ENCODE assay signal across 17 cellular contexts in the genomic region with DNA sequence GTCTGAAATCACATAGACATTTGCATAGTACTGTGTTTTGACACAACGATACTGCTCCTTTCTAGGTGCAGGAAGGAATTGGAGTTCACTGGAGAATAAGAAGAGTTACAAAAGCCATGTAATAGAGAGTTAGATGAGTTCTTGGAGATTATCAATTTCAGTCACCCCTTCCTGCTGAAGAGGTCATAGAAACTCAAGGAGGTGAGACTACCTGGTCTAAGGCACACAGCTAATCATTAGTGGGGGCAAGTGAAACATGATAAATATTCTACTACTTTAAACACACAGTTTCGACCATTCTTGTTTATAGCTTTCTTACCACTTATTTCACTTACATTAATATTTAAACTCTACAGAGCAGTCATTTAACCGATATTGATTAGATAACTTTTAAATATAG.
A peak's percentile ranks its signal among the peaks of the same experiment; 100 is the strongest.
DNase-seq lines count a peak whose midpoint lies in the region; ATAC-seq and TF ChIP-seq lines count a peak whose summit lies in the region.
"Had no signal": no experiment of that assay in that cellular context is flagged by ENCODE, and none has a peak within 500 bp of the region (broad histone marks: within the 10 kb centered on the region; RNA-seq: fewer than 3 reads in every experiment).

No MANE protein-coding gene starts in this region.

- no peaks in the 10 kb centered on the region for H3K27me3 ChIP-seq in MM.1S (replicated peaks; ENCODE audit: insufficient read depth, low read length)

- H3K9ac ChIP-seq in MM.1S (ENCODE audit: low read length) = no peak overlapping the region
- H3K9ac ChIP-seq: GM23248 had no signal

- DNase-seq in MM.1S (no peak), HUDEP-2 (lab: John Stamatoyannopoulos, UW; ENCODE audit: unreplicated experiment in 76 of 76) (no peak), NCI-H187 treated with DMSO at 0.1 percent for 48 hours (lab: John Stamatoyannopoulos, UW) (no peak), cerebellar cortex (ENCODE audit: low spot score) (no peak)
- DNase-seq in NK-92 treated with Interleukin-12 subunit alpha and Interleukin-12 subunit beta, amount 100 ng/mL, for 24 hours (lab: John Stamatoyannopoulos, UW) = no peak
- DNase-seq: C1 segment of cervical spinal cord; Calu3; CD4-positive, alpha-beta memory T cell; COR-L47; DMS53; DMS79 treated with DMSO at 0.1 percent for 48 hours; GF-D8; GM23248; H7; HCEC 1CT had no signal

- H3F3A ChIP-seq in MM.1S (ENCODE audit: insufficient read depth, low read length) = no peaks in the 10 kb centered on the region

- H3K9me3 ChIP-seq in MM.1S (replicated peaks; ENCODE audit: insufficient read depth, low read length) = no peaks in the 10 kb centered on the region

- H2AFZ ChIP-seq in MM.1S (ENCODE audit: low read length) = 0 out of 2 replicates have a peak overlapping the region, but pooled peaks have one; percentile 14
- H2AFZ ChIP-seq: GM23248 had no signal

- H3K4me1 ChIP-seq in MM.1S (ENCODE audit: low read length) = no peaks in the 10 kb centered on the region

- no peaks in the 10 kb centered on the region for H4K20me1 ChIP-seq in MM.1S (ENCODE audit: insufficient read depth, low read length)

- no peak overlapping the region for H3K4me3 ChIP-seq in MM.1S (ENCODE audit: low read length)
- H3K4me3 ChIP-seq: GM23248 had no signal

- H3K36me3 ChIP-seq in MM.1S (replicated peaks; ENCODE audit: insufficient read depth, low read length) = no peaks in the 10 kb centered on the region

- H3K9me2 ChIP-seq in MM.1S (replicated peaks; ENCODE audit: insufficient read depth, low read length) = no peaks in the 10 kb centered on the region

- no peaks in the 10 kb centered on the region for H3K79me2 ChIP-seq in MM.1S (ENCODE audit: low read length)

- ATAC-seq in GM18907 (IDR thresholded peaks at IDR 0.05; ENCODE audit: unreplicated experiment) (peak; percentile 59), HG02938 (IDR thresholded peaks at IDR 0.05; ENCODE audit: unreplicated experiment) (peak; percentile 49)

- no peak overlapping the region for H3K27ac ChIP-seq in MM.1S (ENCODE audit: low read length)
- H3K27ac ChIP-seq: GM23248 had no signal

- 0 out of 2 replicates have a peak overlapping the region, but pooled peaks have one; percentile 8 for H3K4me2 ChIP-seq in MM.1S (ENCODE audit: low read depth, low read length)

- no peak for TF ChIP-seq CTCF in MM.1S (IDR thresholded peaks at IDR 0.05; ENCODE audit: low read length)
